In genomic region chrX:124441971-124442370, GRCh38 we compare ENCODE assay signal across 28 cellular contexts.
"Had no signal": no experiment of that assay in that cellular context is flagged by ENCODE, and none has a peak within 500 bp of the region (broad histone marks: within the 10 kb centered on the region; RNA-seq: fewer than 3 reads in every experiment).

No MANE protein-coding gene starts in this region.

- DNase-seq: dermis blood vessel endothelial cell; effector memory CD4-positive, alpha-beta T cell; foreskin keratinocyte; heart left ventricle; kidney; naive B cell; right cardiac atrium; sigmoid colon; stimulated activated CD4-positive, alpha-beta T cell treated with anti-CD3 and anti-CD28 coated beads, Interleukin-2, amount 100 ng/mL, for 24 hours; stimulated activated CD4-positive, alpha-beta T cell treated with anti-CD3 and anti-CD28 coated beads, Interleukin-4, amount 100 ng/mL, for 24 hours; stimulated activated naive CD4-positive, alpha-beta T cell treated with Interleukin-2 at 50 U/mL for 16 hours; transverse colon; upper lobe of right lung; uterus had no signal

- H3K4me2 ChIP-seq: hepatocyte, neural progenitor cell had no signal

- H3K9me3 Mint-ChIP-seq: memory B cell; naive B cell; natural killer cell treated with Interleukin-12 subunit alpha and Interleukin-12 subunit beta and Interleukin-15 and Interleukin-18, amount 100 ng/mL, for 72 hours; neural progenitor cell; stimulated activated effector memory CD8-positive, alpha-beta T cell treated with anti-CD3 and anti-CD28 coated beads, Interleukin-12 subunit alpha, Interleukin-12 subunit beta, amount 100 ng/mL, for 72 hours had no signal

- FAIRE-seq: endothelial cell of umbilical vein, kidney had no signal

- H3K9me3 ChIP-seq: esophagus muscularis mucosa, gastroesophageal sphincter, heart left ventricle, prostate gland, sigmoid colon, suprapubic skin, transverse colon, upper lobe of right lung, uterus had no signal

- H3K4me3 Mint-ChIP-seq: memory B cell; naive B cell; natural killer cell treated with Interleukin-12 subunit alpha and Interleukin-12 subunit beta and Interleukin-15 and Interleukin-18, amount 100 ng/mL, for 72 hours; neural progenitor cell; stimulated activated effector memory CD8-positive, alpha-beta T cell treated with anti-CD3 and anti-CD28 coated beads, Interleukin-12 subunit alpha, Interleukin-12 subunit beta, amount 100 ng/mL, for 72 hours had no signal

- H3K36me3 Mint-ChIP-seq: memory B cell; naive B cell; natural killer cell treated with Interleukin-12 subunit alpha and Interleukin-12 subunit beta and Interleukin-15 and Interleukin-18, amount 100 ng/mL, for 72 hours; stimulated activated effector memory CD8-positive, alpha-beta T cell treated with anti-CD3 and anti-CD28 coated beads, Interleukin-12 subunit alpha, Interleukin-12 subunit beta, amount 100 ng/mL, for 72 hours had no signal

- H3K4me1 Mint-ChIP-seq: memory B cell; naive B cell; stimulated activated effector memory CD8-positive, alpha-beta T cell treated with anti-CD3 and anti-CD28 coated beads, Interleukin-12 subunit alpha, Interleukin-12 subunit beta, amount 100 ng/mL, for 72 hours had no signal

- H3K4me1 ChIP-seq: esophagus muscularis mucosa, foreskin keratinocyte, gastroesophageal sphincter, heart left ventricle, neural progenitor cell, parathyroid adenoma, prostate gland, sigmoid colon, suprapubic skin, transverse colon, upper lobe of right lung, uterus had no signal

- H3K27me3 Mint-ChIP-seq: naive B cell had no signal

- H3K27ac Mint-ChIP-seq: memory B cell; naive B cell; natural killer cell treated with Interleukin-12 subunit alpha and Interleukin-12 subunit beta and Interleukin-15 and Interleukin-18, amount 100 ng/mL, for 72 hours; neural progenitor cell; stimulated activated effector memory CD8-positive, alpha-beta T cell treated with anti-CD3 and anti-CD28 coated beads, Interleukin-12 subunit alpha, Interleukin-12 subunit beta, amount 100 ng/mL, for 72 hours had no signal

- H3K4me3 ChIP-seq: coronary artery, esophagus muscularis mucosa, gastroesophageal sphincter, heart left ventricle, hepatocyte, lung, neural progenitor cell, prostate gland, sigmoid colon, suprapubic skin, transverse colon, upper lobe of right lung, uterus had no signal

- H3K27ac ChIP-seq: coronary artery, esophagus muscularis mucosa, foreskin keratinocyte, gastroesophageal sphincter, heart left ventricle, hepatocyte, neural progenitor cell, parathyroid adenoma, prostate gland, sigmoid colon, suprapubic skin, transverse colon, upper lobe of right lung, uterus had no signal

- ATAC-seq: foreskin keratinocyte; gastroesophageal sphincter; heart left ventricle; left lobe of liver; natural killer cell treated with Interleukin-12 subunit alpha and Interleukin-12 subunit beta and Interleukin-15 and Interleukin-18, amount 100 ng/mL, for 72 hours; right cardiac atrium; stimulated activated effector memory CD8-positive, alpha-beta T cell treated with anti-CD3 and anti-CD28 coated beads, Interleukin-12 subunit alpha, Interleukin-12 subunit beta, amount 100 ng/mL, for 72 hours; upper lobe of right lung had no signal
